Comparison of ENCODE assay signal across 7 cellular contexts in the genomic region with DNA sequence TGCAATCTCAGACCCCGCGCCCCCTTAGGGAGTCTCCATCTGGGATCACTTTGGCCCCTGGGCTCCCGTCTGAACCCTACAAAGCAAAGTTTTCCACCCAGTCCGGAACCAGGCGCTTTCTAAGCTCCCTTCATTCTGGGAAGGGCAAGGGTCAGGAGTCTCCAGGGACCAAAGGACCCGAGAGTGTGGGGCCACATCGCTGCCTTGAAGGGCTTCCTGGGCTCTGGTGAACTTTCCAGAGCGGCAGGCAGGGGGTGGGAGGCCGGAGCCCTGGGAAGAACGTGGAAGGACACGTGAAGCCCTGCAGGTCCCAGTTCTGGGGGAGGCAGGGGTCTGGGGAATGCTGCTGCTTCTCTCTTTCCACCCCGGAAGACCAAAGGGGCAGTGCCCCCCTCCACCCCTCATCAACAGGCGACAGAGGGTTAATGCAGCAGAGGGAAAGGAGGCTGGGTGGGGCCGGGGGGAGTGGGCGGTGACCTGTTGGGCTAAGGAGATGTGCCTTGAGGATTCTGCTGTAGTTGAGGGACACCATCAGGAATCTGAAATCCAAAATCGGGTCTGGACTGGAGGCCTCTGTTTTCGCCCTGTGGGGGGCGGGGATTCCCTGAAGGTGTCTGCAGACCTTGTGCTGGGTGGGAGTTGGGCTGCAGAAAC. TPM values are rescaled to one million over a fixed set of nuclear protein-coding genes. Genes with fewer than 3 reads are reported as not detected.
DNase-seq lines count a peak whose midpoint lies in the region; ATAC-seq and TF ChIP-seq lines count a peak whose summit lies in the region.

No MANE protein-coding gene starts in this region.

- CTCF ChIA-PET in HEK293 (lab: Yijun Ruan, JAX), result interaction anchor here (0.6 to 1.1 kb wide), 5 partner anchors 13 to 1347 kb away, joined by 3 to 4 read pairs (median 4); no protein-coding TSS in a partner anchor
- CTCF ChIA-PET in T-cell (lab: Charles Lee), result interaction anchor here in 1 of 2 donors (0.5 to 0.6 kb wide), 2 partner anchors 13 to 1084 kb away, joined by 3 to 8 read pairs; no protein-coding TSS in a partner anchor

- in situ Hi-C loops in GM13976 (cut with MboI; ENCODE audit: low sequenced_read_pairs, unreplicated experiment), result no loop called here

- ATAC-seq in T-cell (replicated peaks in 1 of 4), result peak in 1 of 4 experiments; percentile 7
- ATAC-seq in heart left ventricle, result peak in 2 of 4 donors; percentile 22 to 24

- H3K4me3 Mint-ChIP-seq in T-cell, result peak overlapping the region; percentile 79 to 87 (median 84)

- H3K27me3 ChIP-seq in heart left ventricle (no peaks in the 10 kb centered on the region), rectal smooth muscle tissue (ENCODE audit: control insufficient read depth, insufficient read depth, low read length) (no peaks in the 10 kb centered on the region)

- intact Hi-C loops in heart left ventricle (cut with DNase I), result no loop called here

- H3K27ac Mint-ChIP-seq in T-cell, result no peak overlapping the region

- peaks cover 0 to 2% of the 10 kb centered on the region in 2 donors for H3K27me3 Mint-ChIP-seq in T-cell

- peaks cover 0 to 20% (median 10%) of the 10 kb centered on the region in 3 donors for H3K4me1 Mint-ChIP-seq in T-cell

- H3K4me1 ChIP-seq in HEK293 (ENCODE audit: control insufficient read depth, insufficient read depth, low read length) (peaks cover 6% of the 10 kb centered on the region), heart left ventricle (peaks cover 0 to 56% (median 32%) of the 10 kb centered on the region in 12 donors), rectal smooth muscle tissue (ENCODE audit: control insufficient read depth, insufficient read depth, low read length) (peaks cover 8% of the 10 kb centered on the region)

- H3K9me3 ChIP-seq in HEK293 (ENCODE audit: control insufficient read depth, insufficient read depth, low read depth, low read length), result no peaks in the 10 kb centered on the region
- no peaks in the 10 kb centered on the region for H3K9me3 ChIP-seq in heart left ventricle

- POLR2A ChIA-PET in HEK293 (lab: Yijun Ruan, JAX) (interaction anchor here (1.0 to 1.1 kb wide), 2 partner anchors 10 to 19 kb away, joined by 3 read pairs; no protein-coding TSS in a partner anchor), T-cell (lab: Charles Lee) (no interaction called here)

- no peak for DNase-seq in T-cell
- peak in 1 of 5 donors; percentile 52 for DNase-seq in heart left ventricle
- DNase-seq in GM13976 (ENCODE audit: low spot score), result no peak
- no peak for DNase-seq in T-helper 9 cell
- DNase-seq in activated effector memory CD4-positive, alpha-beta T cell treated with Interleukin-2 at 50 U/mL for 16 hours, result no peak

- H3K36me3 ChIP-seq in HEK293 (ENCODE audit: control insufficient read depth in 2 of 2, insufficient read depth in 1 of 2, low read length in 2 of 2), result no peaks in the 10 kb centered on the region
- H3K36me3 ChIP-seq in heart left ventricle, result no peaks in the 10 kb centered on the region
- H3K36me3 ChIP-seq in rectal smooth muscle tissue (ENCODE audit: control insufficient read depth, insufficient read depth, low read length), result no peaks in the 10 kb centered on the region

- H3K27ac ChIP-seq in HEK293 (ENCODE audit: extremely low read depth, low read depth, low read length) (peak overlapping the region; percentile 63; the same call in 1 of the 2 replicates), heart left ventricle (peak overlapping the region; percentile 68 to 94 (median 88)), rectal smooth muscle tissue (ENCODE audit: low read depth, low read length) (peak overlapping the region; percentile 33)

- no peaks in the 10 kb centered on the region for H3K9me3 Mint-ChIP-seq in T-cell

- peak overlapping the region; percentile 64 for H3K9ac ChIP-seq in rectal smooth muscle tissue (ENCODE audit: low read length)

- WGBS in heart left ventricle, 4 donors, result 0 to 11% (median 6%) methylated on average over 10 to 18 of the region's 18 CpGs

- no peak for TF ChIP-seq CTCF in HEK293 (tag by site-specific recombination; IDR thresholded peaks at IDR 0.05)
- peak in 4 of 12 donors; percentile 13 to 28 (median 21) for TF ChIP-seq CTCF in heart left ventricle (IDR thresholded peaks at IDR 0.05)
- TF ChIP-seq CTCF in GM13976 (IDR thresholded peaks at IDR 0.05; ENCODE audit: borderline replicate concordance, control extremely low read depth, extremely low read depth, insufficient read depth, missing control alignments), result no peak

- TF ChIP-seq POLR2A in heart left ventricle (IDR thresholded peaks at IDR 0.05), result no peak

- H3K4me3 ChIP-seq in HEK293 (ENCODE audit: low read depth, low read length), result peak overlapping the region; percentile 43
- H3K4me3 ChIP-seq in heart left ventricle, result peak overlapping the region; percentile 55 to 82 (median 72)
- H3K4me3 ChIP-seq in rectal smooth muscle tissue (ENCODE audit: low read length), result peak overlapping the region; percentile 86

- H3K36me3 Mint-ChIP-seq in T-cell, result no peaks in the 10 kb centered on the region

TF ChIP-seq in HEK293, 187 proteins besides CTCF, POLR2A, EP300 and RAD21:
- TF ChIP-seq ZNF133 (tag by site-specific recombination; IDR thresholded peaks at IDR 0.05) (no peak), ZFHX2 (tag by site-specific recombination; conservative IDR thresholded peaks at IDR 0.05) (peak; percentile 31; the same call in 1 of the 2 replicates), ZBTB48 (tag by site-specific recombination; IDR thresholded peaks at IDR 0.05) (0 out of 2 replicates have a peak, but pooled peaks have one; percentile 10), ZNF792 (tag by site-specific recombination; IDR thresholded peaks at IDR 0.05) (no peak), GFI1B (tag by site-specific recombination; IDR thresholded peaks at IDR 0.05) (no peak), IKZF3 (tag by site-specific recombination; IDR thresholded peaks at IDR 0.05) (0 out of 2 replicates have a peak, but pooled peaks have one; percentile 25), ZFP3 (tag by site-specific recombination; IDR thresholded peaks at IDR 0.05; ENCODE audit: low read depth) (no peak), KLF1 (tag by site-specific recombination; IDR thresholded peaks at IDR 0.05) (peak; percentile 56), ZBTB17 (tag by site-specific recombination; IDR thresholded peaks at IDR 0.05) (peak; percentile 46; the same call in 1 of the 2 replicates), ZNF335 (tag by site-specific recombination; conservative IDR thresholded peaks at IDR 0.05) (peak; percentile 95), SCRT2 (tag by site-specific recombination; IDR thresholded peaks at IDR 0.05) (peak; percentile 61)
- TF ChIP-seq, protein P1, sequence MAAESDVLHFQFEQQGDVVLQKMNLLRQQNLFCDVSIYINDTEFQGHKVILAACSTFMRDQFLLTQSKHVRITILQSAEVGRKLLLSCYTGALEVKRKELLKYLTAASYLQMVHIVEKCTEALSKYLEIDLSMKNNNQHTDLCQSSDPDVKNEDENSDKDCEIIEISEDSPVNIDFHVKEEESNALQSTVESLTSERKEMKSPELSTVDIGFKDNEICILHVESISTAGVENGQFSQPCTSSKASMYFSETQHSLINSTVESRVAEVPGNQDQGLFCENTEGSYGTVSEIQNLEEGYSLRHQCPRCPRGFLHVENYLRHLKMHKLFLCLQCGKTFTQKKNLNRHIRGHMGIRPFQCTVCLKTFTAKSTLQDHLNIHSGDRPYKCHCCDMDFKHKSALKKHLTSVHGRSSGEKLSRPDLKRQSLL (tag by site-specific recombination; IDR thresholded peaks at IDR 0.05), result 0 out of 2 replicates have a peak, but pooled peaks have one; percentile 5
TF ChIP-seq in HEK293: peak in this region for 8.

RNA-seq across cellular contexts. Expression of a gene that starts 0.7 kb away (rescaled TPM):
- total RNA-seq in T-cell, result 1 to 10 TPM; 1.7 to 4.6 (median 2.1) TPM
- 100 to 1,000 TPM; 106 to 198 (median 141) TPM for total RNA-seq in heart left ventricle
- polyA plus RNA-seq in heart left ventricle, result 100 to 1,000 TPM in 1 of 2 donors, 10 to 100 TPM in 1; 62.5 to 147 TPM

RNA-seq across cellular contexts. Expression of a gene that starts 49.4 kb away (rescaled TPM):
- total RNA-seq in T-cell (under 1 TPM in 3 of 5 donors, not detected in 2; 0.16 to 0.60 (median 0.30) TPM), heart left ventricle (under 1 TPM in 1 of 9 donors, not detected in 8; 0.27 TPM)
- polyA plus RNA-seq in heart left ventricle, result not detected

Comparison
In these comparisons a context has a peak if more than half of its experiments do, and no peak if none do; other contexts are left out.
1. H3K27ac ChIP-seq: peak in every context shown above with its lines; median percentile 88 in heart left ventricle; 63 in HEK293; 33 in rectal smooth muscle tissue.
2. RNA of a gene that starts 0.7 kb away (total RNA-seq): 106 to 198 TPM in heart left ventricle; 1.7 to 4.6 TPM in T-cell; every median in the first group is over 10 times any median in the second.
3. Peak in every context shown above with its lines, with median percentiles within 50 percentile points of each other: H3K4me3 ChIP-seq.